ENCODE assay signal across 12 cellular contexts in genomic region chr13:110413311-110414040, GRCh38.
DNase-seq lines count a peak whose midpoint lies in the region; ATAC-seq and TF ChIP-seq lines count a peak whose summit lies in the region.
"Had no signal": no experiment of that assay in that cellular context is flagged by ENCODE, and none has a peak within 500 bp of the region (broad histone marks: within the 10 kb centered on the region; RNA-seq: fewer than 3 reads in every experiment).

No MANE protein-coding gene starts in this region.

- H3K56ac ChIP-seq in mesendoderm (ENCODE audit: low read length), result peak overlapping the region; percentile 56

- H4K8ac ChIP-seq in mesendoderm (ENCODE audit: low read depth, low read length), result no peak overlapping the region

- H3K4ac ChIP-seq in mesendoderm (ENCODE audit: low read depth, low read length), result no peak overlapping the region

- H3K27ac ChIP-seq in cingulate gyrus (ENCODE audit: low read depth, low read length) (peak overlapping the region; percentile 8), mesendoderm (ENCODE audit: low read depth, low read length) (no peak overlapping the region), smooth muscle cell (ENCODE audit: low read depth) (peak overlapping the region; percentile 92)

- H3K9ac ChIP-seq in mesendoderm (ENCODE audit: low read length), result no peak overlapping the region
- peak overlapping the region; percentile 67 for H3K9ac ChIP-seq in smooth muscle cell (ENCODE audit: low read depth)

- no peak overlapping the region for H2AK5ac ChIP-seq in mesendoderm (ENCODE audit: low read length)

- peaks cover 63% of the 10 kb centered on the region for H3K4me1 Mint-ChIP-seq in HFFc6 (ENCODE audit: low read depth)
- H3K4me1 Mint-ChIP-seq in activated T-cell treated with anti-CD3 and anti-CD28 coated beads, Interleukin-2, amount 50 U/mL, for 4 hours (ENCODE audit: low read depth), result no peaks in the 10 kb centered on the region

- DNase-seq in HFFc6 (no peak), mesendoderm (no peak), smooth muscle cell (lab: John Stamatoyannopoulos, UW; ENCODE audit: unreplicated experiment) (no peak), cerebellar nuclear complex (lab: John Stamatoyannopoulos, UW) (no peak), Kasumi-1 (lab: John Stamatoyannopoulos, UW) (no peak)
- no peak for DNase-seq in activated T-cell treated with anti-CD3 and anti-CD28 coated beads, Interleukin-2, amount 50 U/mL, for 4 hours
- DNase-seq: activated CD4-positive, alpha-beta memory T cell treated with anti-CD3 and anti-CD28 coated beads for 36 hours; GDM1; NCI-H1436 had no signal

- WGBS in mesendoderm (ENCODE audit: extremely low coverage, insufficient coverage, low lambda C conversion rate), result no CpG with 5 or more reads among the region's 17 CpGs
- WGBS in smooth muscle cell (ENCODE audit: low lambda C conversion rate), result 81% methylated on average over 17 of the region's 17 CpGs

- no peak overlapping the region for H3K18ac ChIP-seq in mesendoderm (ENCODE audit: low read length)

- H2BK5ac ChIP-seq in mesendoderm (ENCODE audit: low read length), result no peak overlapping the region

- H3K27me3 Mint-ChIP-seq in HFFc6 (ENCODE audit: insufficient read depth), result peaks cover under 1% of the 10 kb centered on the region; the same call in 1 of the 2 replicates
- H3K27me3 Mint-ChIP-seq in activated T-cell treated with anti-CD3 and anti-CD28 coated beads, Interleukin-2, amount 50 U/mL, for 4 hours (ENCODE audit: low read depth), result peaks cover 73% of the 10 kb centered on the region

- peaks cover 84% of the 10 kb centered on the region for H3F3A ChIP-seq in smooth muscle cell (ENCODE audit: low read depth)

- H3K27ac Mint-ChIP-seq in HFFc6, result peak overlapping the region; percentile 96; the same call in 1 of the 2 replicates
- H3K27ac Mint-ChIP-seq: activated CD4-positive, alpha-beta memory T cell treated with anti-CD3 and anti-CD28 coated beads for 36 hours; activated T-helper 17 cell treated with anti-CD3 and anti-CD28 coated beads, Interleukin-2, amount 50 U/mL, for 72 hours had no signal

- H3K36me3 ChIP-seq in mesendoderm (ENCODE audit: control insufficient read depth, insufficient read depth, low read length), result no peaks in the 10 kb centered on the region
- no peaks in the 10 kb centered on the region for H3K36me3 ChIP-seq in smooth muscle cell (ENCODE audit: low read depth)

- TF ChIP-seq CTCF in HFFc6 (IDR thresholded peaks at IDR 0.05) (no peak), smooth muscle cell (IDR thresholded peaks at IDR 0.05; ENCODE audit: borderline replicate concordance, insufficient read depth, poor library complexity, severe bottlenecking) (no peak)

- H3K4me2 ChIP-seq in mesendoderm (ENCODE audit: low read length) (no peak overlapping the region), smooth muscle cell (no peak overlapping the region)

- no peak overlapping the region for H3K4me3 Mint-ChIP-seq in HFFc6
- no peak overlapping the region for H3K4me3 Mint-ChIP-seq in activated T-cell treated with anti-CD3 and anti-CD28 coated beads, Interleukin-2, amount 50 U/mL, for 4 hours
- H3K4me3 Mint-ChIP-seq: activated CD4-positive, alpha-beta memory T cell treated with anti-CD3 and anti-CD28 coated beads for 36 hours; activated T-helper 17 cell treated with anti-CD3 and anti-CD28 coated beads, Interleukin-2, amount 50 U/mL, for 72 hours had no signal

- H3K4me1 ChIP-seq in mesendoderm (ENCODE audit: control insufficient read depth, low read depth, low read length) (peaks cover 10% of the 10 kb centered on the region), smooth muscle cell (ENCODE audit: low read depth) (peaks cover 29% of the 10 kb centered on the region)

- H3K23ac ChIP-seq in mesendoderm (ENCODE audit: low read length), result no peak overlapping the region

- no peaks in the 10 kb centered on the region for H4K20me1 ChIP-seq in smooth muscle cell (ENCODE audit: low read depth)

- H3K4me3 ChIP-seq in mesendoderm (ENCODE audit: low read length) (no peak overlapping the region), smooth muscle cell (no peak overlapping the region)

- H3K27me3 ChIP-seq in mesendoderm (ENCODE audit: insufficient read depth, low read length, poor library complexity) (no peaks in the 10 kb centered on the region), smooth muscle cell (ENCODE audit: low read depth) (no peaks in the 10 kb centered on the region)

- no peaks in the 10 kb centered on the region for H3K9me3 Mint-ChIP-seq in HFFc6
- no peaks in the 10 kb centered on the region for H3K9me3 Mint-ChIP-seq in activated T-cell treated with anti-CD3 and anti-CD28 coated beads, Interleukin-2, amount 50 U/mL, for 4 hours
- H3K9me3 Mint-ChIP-seq: activated T-helper 17 cell treated with anti-CD3 and anti-CD28 coated beads, Interleukin-2, amount 50 U/mL, for 72 hours had no signal

- H3K36me3 Mint-ChIP-seq in HFFc6 (ENCODE audit: low read depth), result peaks cover 34% of the 10 kb centered on the region
- H3K36me3 Mint-ChIP-seq in activated T-cell treated with anti-CD3 and anti-CD28 coated beads, Interleukin-2, amount 50 U/mL, for 4 hours (ENCODE audit: insufficient read depth), result no peaks in the 10 kb centered on the region
- H3K36me3 Mint-ChIP-seq: activated CD4-positive, alpha-beta memory T cell treated with anti-CD3 and anti-CD28 coated beads for 36 hours had no signal

- H3K9me3 ChIP-seq in smooth muscle cell (replicated peaks; ENCODE audit: low read depth), result no peaks in the 10 kb centered on the region

- no peak overlapping the region for H2BK15ac ChIP-seq in mesendoderm (replicated peaks; ENCODE audit: low read depth)

- no peak overlapping the region for H2AFZ ChIP-seq in smooth muscle cell (ENCODE audit: low read depth)

- H3K79me2 ChIP-seq in mesendoderm (ENCODE audit: control insufficient read depth, insufficient read depth, low read length) (no peaks in the 10 kb centered on the region), smooth muscle cell (ENCODE audit: low read depth) (peaks cover 59% of the 10 kb centered on the region)

- ATAC-seq in activated T-cell treated with anti-CD3 and anti-CD28 coated beads, Interleukin-2, amount 50 U/mL, for 4 hours, result no peak
- no peak for ATAC-seq in GM18517 (IDR thresholded peaks at IDR 0.05; ENCODE audit: unreplicated experiment)
- ATAC-seq: activated T-helper 17 cell treated with anti-CD3 and anti-CD28 coated beads, Interleukin-2, amount 50 U/mL, for 72 hours had no signal

- H3K79me1 ChIP-seq in mesendoderm (ENCODE audit: low read length), result peaks cover 1% of the 10 kb centered on the region

- no peak overlapping the region for H2BK120ac ChIP-seq in mesendoderm (ENCODE audit: low read depth, low read length)

- no peak overlapping the region for H4K5ac ChIP-seq in mesendoderm (ENCODE audit: low read length)
